ENCODE assay signal across 9 cellular contexts in genomic region chr5:103808464-103809106, GRCh38.
A peak's percentile ranks its signal among the peaks of the same experiment; 100 is the strongest.
DNase-seq lines count a peak whose midpoint lies in the region; ATAC-seq, FAIRE-seq and TF ChIP-seq lines count a peak whose summit lies in the region.
"Had no signal": no experiment of that assay in that cellular context is flagged by ENCODE, and none has a peak within 500 bp of the region (broad histone marks: within the 10 kb centered on the region; RNA-seq: fewer than 3 reads in every experiment).

No MANE protein-coding gene starts in this region.

- H3K36me3 ChIP-seq in DOHH2 (ENCODE audit: control insufficient read depth, low read length) (no peaks in the 10 kb centered on the region), mesendoderm (ENCODE audit: control insufficient read depth, insufficient read depth, low read length) (no peaks in the 10 kb centered on the region)

- H3K27ac Mint-ChIP-seq in activated naive CD4-positive, alpha-beta T cell treated with anti-CD3 and anti-CD28 coated beads, Interleukin-2, amount 10 ng/mL, durations not matched to agents 7 days and 5 days: no peak overlapping the region
- H3K27ac Mint-ChIP-seq: T-helper 1 cell treated with Interleukin-12 subunit alpha and Interleukin-12 subunit beta and Interleukin-4 antibody, amounts not matched to agents 30 μg/mL and 1 μg/mL, for 36 hours had no signal

- no peaks in the 10 kb centered on the region for H3K9me3 ChIP-seq in DOHH2 (ENCODE audit: control insufficient read depth, insufficient read depth, low read length)

- H3K4me2 ChIP-seq in DOHH2 (ENCODE audit: low read length) (no peak overlapping the region), mesendoderm (ENCODE audit: low read length) (no peak overlapping the region)

- H3K4me3 ChIP-seq in DOHH2 (ENCODE audit: low read length): no peak overlapping the region
- no peak overlapping the region for H3K4me3 ChIP-seq in mesendoderm (ENCODE audit: low read length)

- no peak overlapping the region for H3K4ac ChIP-seq in mesendoderm (ENCODE audit: low read depth, low read length)

- no peak overlapping the region for H3K18ac ChIP-seq in mesendoderm (ENCODE audit: low read length)

- peak; percentile 66 for TF ChIP-seq CTCF in DOHH2 (IDR thresholded peaks at IDR 0.05; ENCODE audit: low read depth, low read length, poor library complexity, severe bottlenecking)

- DNase-seq in HTR-8/SVneo (ENCODE audit: insufficient read length, low spot score) (peak; percentile 25), NOMO-1 (lab: John Stamatoyannopoulos, UW; ENCODE audit: unreplicated experiment in 2 of 2) (peak; percentile 28 to 45), cerebellum (ENCODE audit: low spot score) (peak; percentile 1), mesendoderm (peak; percentile 80)
- DNase-seq in activated naive CD4-positive, alpha-beta T cell treated with anti-CD3 and anti-CD28 coated beads, Interleukin-2, amount 10 ng/mL, durations not matched to agents 7 days and 5 days: no peak
- DNase-seq in stimulated activated CD4-positive, alpha-beta T cell treated with anti-CD3 and anti-CD28 coated beads, Interleukin-4, amount 100 ng/mL, for 4 hours: no peak

- no CpG with 5 or more reads among the region's 3 CpGs for WGBS in mesendoderm (ENCODE audit: extremely low coverage, insufficient coverage, low lambda C conversion rate)

- H3K9me2 ChIP-seq in DOHH2 (replicated peaks; ENCODE audit: control insufficient read depth, low read length): no peaks in the 10 kb centered on the region

- no peak overlapping the region for H4K8ac ChIP-seq in mesendoderm (ENCODE audit: low read depth, low read length)

- no peaks in the 10 kb centered on the region for H3F3A ChIP-seq in DOHH2 (ENCODE audit: control insufficient read depth, insufficient read depth)

- no peak overlapping the region for H3K9ac ChIP-seq in mesendoderm (ENCODE audit: low read length)

- no peak overlapping the region for H3K56ac ChIP-seq in mesendoderm (ENCODE audit: low read length)

- no peaks in the 10 kb centered on the region for H3K9me3 Mint-ChIP-seq in activated naive CD4-positive, alpha-beta T cell treated with anti-CD3 and anti-CD28 coated beads, Interleukin-2, amount 10 ng/mL, durations not matched to agents 7 days and 5 days
- H3K9me3 Mint-ChIP-seq: T-helper 1 cell treated with Interleukin-12 subunit alpha and Interleukin-12 subunit beta and Interleukin-4 antibody, amounts not matched to agents 30 μg/mL and 1 μg/mL, for 36 hours had no signal

- no peaks in the 10 kb centered on the region for H3K79me1 ChIP-seq in mesendoderm (ENCODE audit: low read length)

- H4K5ac ChIP-seq in mesendoderm (ENCODE audit: low read length): no peak overlapping the region

- H3K4me3 Mint-ChIP-seq in activated naive CD4-positive, alpha-beta T cell treated with anti-CD3 and anti-CD28 coated beads, Interleukin-2, amount 10 ng/mL, durations not matched to agents 7 days and 5 days: no peak overlapping the region
- H3K4me3 Mint-ChIP-seq: T-helper 1 cell treated with Interleukin-12 subunit alpha and Interleukin-12 subunit beta and Interleukin-4 antibody, amounts not matched to agents 30 μg/mL and 1 μg/mL, for 36 hours had no signal

- no peak overlapping the region for H2BK15ac ChIP-seq in mesendoderm (replicated peaks; ENCODE audit: low read depth)

- no peak overlapping the region for H3K27ac ChIP-seq in DOHH2 (ENCODE audit: low read depth, low read length)
- no peak overlapping the region for H3K27ac ChIP-seq in mesendoderm (ENCODE audit: low read depth, low read length)

- H3K79me2 ChIP-seq in DOHH2 (ENCODE audit: control insufficient read depth, low read length) (no peaks in the 10 kb centered on the region), mesendoderm (ENCODE audit: control insufficient read depth, insufficient read depth, low read length) (no peaks in the 10 kb centered on the region)

- ATAC-seq in GM21526 (IDR thresholded peaks at IDR 0.05; ENCODE audit: low FRiP score, unreplicated experiment): peak; percentile 85

- H2AK5ac ChIP-seq in mesendoderm (ENCODE audit: low read length): no peak overlapping the region

- no peaks in the 10 kb centered on the region for H4K20me1 ChIP-seq in DOHH2 (ENCODE audit: control insufficient read depth, insufficient read depth, low read depth, low read length)

- H3K4me1 Mint-ChIP-seq in activated naive CD4-positive, alpha-beta T cell treated with anti-CD3 and anti-CD28 coated beads, Interleukin-2, amount 10 ng/mL, durations not matched to agents 7 days and 5 days: no peaks in the 10 kb centered on the region

- CTCF ChIA-PET in activated naive CD4-positive, alpha-beta T cell treated with anti-CD3 and anti-CD28 coated beads, Interleukin-2, amount 10 ng/mL, durations not matched to agents 7 days and 5 days (lab: Charles Lee): interaction anchor here (1.4 kb wide), 1 partner anchor 8 kb away, joined by 3 read pairs; no protein-coding TSS in a partner anchor

- H3K27me3 ChIP-seq in DOHH2 (ENCODE audit: control insufficient read depth, low read length): no peaks in the 10 kb centered on the region
- H3K27me3 ChIP-seq in mesendoderm (ENCODE audit: insufficient read depth, low read length, poor library complexity): no peaks in the 10 kb centered on the region

- H3K23ac ChIP-seq in mesendoderm (ENCODE audit: low read length): no peak overlapping the region

- H3K27me3 Mint-ChIP-seq in activated naive CD4-positive, alpha-beta T cell treated with anti-CD3 and anti-CD28 coated beads, Interleukin-2, amount 10 ng/mL, durations not matched to agents 7 days and 5 days: no peaks in the 10 kb centered on the region

- H3K4me1 ChIP-seq in DOHH2 (ENCODE audit: control insufficient read depth, low read length) (no peaks in the 10 kb centered on the region), mesendoderm (ENCODE audit: control insufficient read depth, low read depth, low read length) (no peaks in the 10 kb centered on the region)

- H3K36me3 Mint-ChIP-seq in activated naive CD4-positive, alpha-beta T cell treated with anti-CD3 and anti-CD28 coated beads, Interleukin-2, amount 10 ng/mL, durations not matched to agents 7 days and 5 days: no peaks in the 10 kb centered on the region

- FAIRE-seq in HTR-8/SVneo (lab: Jason Lieb, UNC): no peak

- H2BK5ac ChIP-seq in mesendoderm (ENCODE audit: low read length): no peak overlapping the region

- no peak overlapping the region for H2BK120ac ChIP-seq in mesendoderm (ENCODE audit: low read depth, low read length)

Comparison
In these comparisons a context has a peak if more than half of its experiments do, and no peak if none do; other contexts are left out.
1. DNase-seq: peak in HTR-8/SVneo (single experiment), NOMO-1 (2 of 2), cerebellum (single experiment) and mesendoderm (single experiment); none in activated naive CD4-positive, alpha-beta T cell treated with anti-CD3 and anti-CD28 coated beads, Interleukin-2, amount 10 ng/mL, durations not matched to agents 7 days and 5 days (single experiment) and stimulated activated CD4-positive, alpha-beta T cell treated with anti-CD3 and anti-CD28 coated beads, Interleukin-4, amount 100 ng/mL, for 4 hours (0 of 2).